ENCODE assay signal across 8 cellular contexts in genomic region chr17:19513897-19514488, GRCh38. TPM values are rescaled to one million over a fixed set of nuclear protein-coding genes. Genes with fewer than 3 reads are reported as not detected.
DNase-seq lines count a peak whose midpoint lies in the region; ATAC-seq and TF ChIP-seq lines count a peak whose summit lies in the region.

No MANE protein-coding gene starts in this region.

- H3K4me1 ChIP-seq in RWPE2 (ENCODE audit: insufficient read depth, poor library complexity, severe bottlenecking) = no peaks in the 10 kb centered on the region
- H3K4me1 ChIP-seq in thyroid gland = no peaks in the 10 kb centered on the region

- H3K9me3 ChIP-seq in RWPE2 (ENCODE audit: severe bottlenecking) (no peaks in the 10 kb centered on the region), thyroid gland (no peaks in the 10 kb centered on the region)

- H3K27ac ChIP-seq in RWPE2 (ENCODE audit: poor library complexity, severe bottlenecking) (no peak overlapping the region), thyroid gland (no peak overlapping the region)

- no peak for TF ChIP-seq POLR2A in thyroid gland (IDR thresholded peaks at IDR 0.05)

- intact Hi-C loops in thyroid gland (cut with DNase I) = loop anchor here (2.0 to 10.0 kb wide), 2 partner anchors 131 to 253 kb away; partner anchors contain the start of gene ALDH3A2

- TF ChIP-seq EP300 in Ishikawa (IDR thresholded peaks at IDR 0.05; ENCODE audit: borderline replicate concordance) = no peak

- H3K27me3 ChIP-seq in RWPE2 (ENCODE audit: insufficient read depth, poor library complexity, severe bottlenecking) (no peaks in the 10 kb centered on the region), thyroid gland (no peaks in the 10 kb centered on the region)

- peak; percentile 99 for TF ChIP-seq RAD21 in Ishikawa (IDR thresholded peaks at IDR 0.05; ENCODE audit: low read depth)

- H3K36me3 ChIP-seq in RWPE2 (ENCODE audit: low read depth) = no peaks in the 10 kb centered on the region
- no peaks in the 10 kb centered on the region for H3K36me3 ChIP-seq in thyroid gland

- DNase-seq in D341Med (ENCODE audit: low spot score) = peak; percentile 47
- DNase-seq in RWPE2 (ENCODE audit: low spot score) = no peak
- DNase-seq in activated effector memory CD4-positive, alpha-beta T cell treated with Interleukin-2 at 50 U/mL for 16 hours = peak; percentile 30
- DNase-seq in foreskin fibroblast = peak; percentile 41 to 84
- DNase-seq in nucleus accumbens (lab: John Stamatoyannopoulos, UW) = peak in 48 of 56 donors; percentile 10 to 83 (median 46)
- peak; percentile 68 to 74 for DNase-seq in thyroid gland

- ATAC-seq in RWPE2 (ENCODE audit: low read depth) (peak; percentile 71), GM19351 (IDR thresholded peaks at IDR 0.05; ENCODE audit: unreplicated experiment) (no peak)

- H3K4me3 ChIP-seq in RWPE2 (ENCODE audit: severe bottlenecking) = no peak overlapping the region
- H3K4me3 ChIP-seq in foreskin fibroblast (ENCODE audit: low read depth in 1 of 2, low read length in 2 of 2) = no peak overlapping the region
- no peak overlapping the region for H3K4me3 ChIP-seq in thyroid gland (replicated peaks in 1 of 3)

- TF ChIP-seq CTCF in RWPE2 (IDR thresholded peaks at IDR 0.05; ENCODE audit: poor library complexity, severe bottlenecking) = peak; percentile 96
- peak; percentile 86 for TF ChIP-seq CTCF in foreskin fibroblast (IDR thresholded peaks at IDR 0.05; ENCODE audit: low read depth, low read length)
- peak; percentile 68 to 94 (median 88) for TF ChIP-seq CTCF in thyroid gland (IDR thresholded peaks at IDR 0.05)

- 14 to 19% methylated on average over 13 of the region's 13 CpGs for WGBS in thyroid gland, 2 donors

TF ChIP-seq in Ishikawa, 13 proteins besides CTCF, POLR2A, EP300 and RAD21:
- TF ChIP-seq TCF12 (IDR thresholded peaks at IDR 0.05; ENCODE audit: low read depth) (no peak), USF1 (IDR thresholded peaks at IDR 0.05) (no peak), MAX (IDR thresholded peaks at IDR 0.05) (no peak), NFIC (IDR thresholded peaks at IDR 0.05) (no peak), CEBPB (IDR thresholded peaks at IDR 0.05) (no peak), ZBTB7A (IDR thresholded peaks at IDR 0.05; ENCODE audit: low read depth) (no peak), YY1 (IDR thresholded peaks at IDR 0.05; ENCODE audit: low read depth) (no peak), EGR1 (IDR thresholded peaks at IDR 0.05) (no peak), FOXM1 (IDR thresholded peaks at IDR 0.05; ENCODE audit: borderline replicate concordance, low read depth) (no peak), TAF1 (IDR thresholded peaks at IDR 0.05; ENCODE audit: low read depth) (no peak), TEAD4 (IDR thresholded peaks at IDR 0.05) (no peak), CREB1 (IDR thresholded peaks at IDR 0.05; ENCODE audit: low read depth) (no peak)
- TF ChIP-seq, protein P1, sequence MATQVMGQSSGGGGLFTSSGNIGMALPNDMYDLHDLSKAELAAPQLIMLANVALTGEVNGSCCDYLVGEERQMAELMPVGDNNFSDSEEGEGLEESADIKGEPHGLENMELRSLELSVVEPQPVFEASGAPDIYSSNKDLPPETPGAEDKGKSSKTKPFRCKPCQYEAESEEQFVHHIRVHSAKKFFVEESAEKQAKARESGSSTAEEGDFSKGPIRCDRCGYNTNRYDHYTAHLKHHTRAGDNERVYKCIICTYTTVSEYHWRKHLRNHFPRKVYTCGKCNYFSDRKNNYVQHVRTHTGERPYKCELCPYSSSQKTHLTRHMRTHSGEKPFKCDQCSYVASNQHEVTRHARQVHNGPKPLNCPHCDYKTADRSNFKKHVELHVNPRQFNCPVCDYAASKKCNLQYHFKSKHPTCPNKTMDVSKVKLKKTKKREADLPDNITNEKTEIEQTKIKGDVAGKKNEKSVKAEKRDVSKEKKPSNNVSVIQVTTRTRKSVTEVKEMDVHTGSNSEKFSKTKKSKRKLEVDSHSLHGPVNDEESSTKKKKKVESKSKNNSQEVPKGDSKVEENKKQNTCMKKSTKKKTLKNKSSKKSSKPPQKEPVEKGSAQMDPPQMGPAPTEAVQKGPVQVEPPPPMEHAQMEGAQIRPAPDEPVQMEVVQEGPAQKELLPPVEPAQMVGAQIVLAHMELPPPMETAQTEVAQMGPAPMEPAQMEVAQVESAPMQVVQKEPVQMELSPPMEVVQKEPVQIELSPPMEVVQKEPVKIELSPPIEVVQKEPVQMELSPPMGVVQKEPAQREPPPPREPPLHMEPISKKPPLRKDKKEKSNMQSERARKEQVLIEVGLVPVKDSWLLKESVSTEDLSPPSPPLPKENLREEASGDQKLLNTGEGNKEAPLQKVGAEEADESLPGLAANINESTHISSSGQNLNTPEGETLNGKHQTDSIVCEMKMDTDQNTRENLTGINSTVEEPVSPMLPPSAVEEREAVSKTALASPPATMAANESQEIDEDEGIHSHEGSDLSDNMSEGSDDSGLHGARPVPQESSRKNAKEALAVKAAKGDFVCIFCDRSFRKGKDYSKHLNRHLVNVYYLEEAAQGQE (IDR thresholded peaks at IDR 0.05; ENCODE audit: low read depth) = no peak

RNA-seq across cellular contexts. Expression of gene SLC47A1, which starts 19.7 kb away (rescaled TPM):
- 10 to 100 TPM in 2 of 4 donors, 1 to 10 TPM in 2; 4.3 to 48.6 (median 11.8) TPM for total RNA-seq in thyroid gland
